In genomic region chr3:121096968-121097367, GRCh38 we compare ENCODE assay signal across 22 cellular contexts.
"Had no signal": no experiment of that assay in that cellular context is flagged by ENCODE, and none has a peak within 500 bp of the region (broad histone marks: within the 10 kb centered on the region; RNA-seq: fewer than 3 reads in every experiment).

No MANE protein-coding gene starts in this region.

- H3K4me3 Mint-ChIP-seq: activated CD4-positive, alpha-beta T cell treated with anti-CD3 and anti-CD28 coated beads, Interleukin-2, amount 10 ng/mL, durations not matched to agents 7 days and 5 days; activated CD8-positive, alpha-beta memory T cell treated with anti-CD3 and anti-CD28 coated beads, Interleukin-2, amount 10 ng/mL, durations not matched to agents 7 days and 5 days; activated CD8-positive, alpha-beta T cell treated with anti-CD3 and anti-CD28 coated beads for 36 hours; activated naive CD4-positive, alpha-beta T cell treated with anti-CD3 and anti-CD28 coated beads, Interleukin-2, amount 50 U/mL, for 24 hours; brain; immature natural killer cell; naive thymus-derived CD4-positive, alpha-beta T cell had no signal

- H3K4me1 Mint-ChIP-seq: activated CD4-positive, alpha-beta T cell treated with anti-CD3 and anti-CD28 coated beads, Interleukin-2, amount 10 ng/mL, durations not matched to agents 7 days and 5 days; activated CD8-positive, alpha-beta memory T cell treated with anti-CD3 and anti-CD28 coated beads, Interleukin-2, amount 10 ng/mL, durations not matched to agents 7 days and 5 days; activated naive CD4-positive, alpha-beta T cell treated with anti-CD3 and anti-CD28 coated beads, Interleukin-2, amount 50 U/mL, for 24 hours; brain; immature natural killer cell; naive thymus-derived CD4-positive, alpha-beta T cell had no signal

- DNase-seq: activated CD4-positive, alpha-beta T cell treated with anti-CD3 and anti-CD28 coated beads, Interleukin-2, amount 10 ng/mL, durations not matched to agents 7 days and 5 days; activated CD4-positive, CD25-positive, alpha-beta regulatory T cell treated with anti-CD3 and anti-CD28 coated beads, Interleukin-2, amount 50 U/mL, for 72 hours; activated CD8-positive, alpha-beta memory T cell treated with anti-CD3 and anti-CD28 coated beads, Interleukin-2, amount 10 ng/mL, durations not matched to agents 7 days and 5 days; activated CD8-positive, alpha-beta T cell treated with anti-CD3 and anti-CD28 coated beads for 36 hours; activated effector memory CD4-positive, alpha-beta T cell treated with anti-CD3 and anti-CD28 coated beads, Interleukin-2, amount 50 U/mL, for 16 hours; activated T-cell treated with anti-CD3 and anti-CD28 coated beads for 4 hours; anterior cingulate cortex; caudate nucleus; dermis blood vessel endothelial cell; effector CD8-positive, alpha-beta T cell; foreskin melanocyte; immature natural killer cell; left lung; naive thymus-derived CD4-positive, alpha-beta T cell; nucleus accumbens; spleen; stimulated activated CD4-positive, alpha-beta T cell treated with anti-CD3 and anti-CD28 coated beads, Interleukin-4, amount 100 ng/mL, for 1 hour; stimulated activated naive CD4-positive, alpha-beta T cell treated with Interleukin-2 at 50 U/mL for 16 hours; upper lobe of right lung had no signal

- ATAC-seq: activated CD8-positive, alpha-beta memory T cell treated with anti-CD3 and anti-CD28 coated beads, Interleukin-2, amount 10 ng/mL, durations not matched to agents 7 days and 5 days; activated CD8-positive, alpha-beta T cell treated with anti-CD3 and anti-CD28 coated beads for 36 hours; left lung; naive thymus-derived CD4-positive, alpha-beta T cell; upper lobe of right lung had no signal

- H3K4me1 ChIP-seq: left lung, spleen, upper lobe of right lung had no signal

- H3K27me3 ChIP-seq: left lung, upper lobe of right lung had no signal

- H3K27ac Mint-ChIP-seq: activated CD4-positive, alpha-beta T cell treated with anti-CD3 and anti-CD28 coated beads, Interleukin-2, amount 10 ng/mL, durations not matched to agents 7 days and 5 days; activated CD8-positive, alpha-beta memory T cell treated with anti-CD3 and anti-CD28 coated beads, Interleukin-2, amount 10 ng/mL, durations not matched to agents 7 days and 5 days; activated CD8-positive, alpha-beta T cell treated with anti-CD3 and anti-CD28 coated beads for 36 hours; activated naive CD4-positive, alpha-beta T cell treated with anti-CD3 and anti-CD28 coated beads, Interleukin-2, amount 50 U/mL, for 24 hours; brain; immature natural killer cell; naive thymus-derived CD4-positive, alpha-beta T cell had no signal

- H3K4me3 ChIP-seq: left lung, lung, spleen, upper lobe of right lung had no signal

- H3K9me3 ChIP-seq: upper lobe of right lung had no signal

- H3K36me3 Mint-ChIP-seq: activated CD8-positive, alpha-beta memory T cell treated with anti-CD3 and anti-CD28 coated beads, Interleukin-2, amount 10 ng/mL, durations not matched to agents 7 days and 5 days; activated naive CD4-positive, alpha-beta T cell treated with anti-CD3 and anti-CD28 coated beads, Interleukin-2, amount 50 U/mL, for 24 hours; brain had no signal

- H3K27me3 Mint-ChIP-seq: activated CD4-positive, alpha-beta T cell treated with anti-CD3 and anti-CD28 coated beads, Interleukin-2, amount 10 ng/mL, durations not matched to agents 7 days and 5 days; activated CD8-positive, alpha-beta memory T cell treated with anti-CD3 and anti-CD28 coated beads, Interleukin-2, amount 10 ng/mL, durations not matched to agents 7 days and 5 days; activated CD8-positive, alpha-beta T cell treated with anti-CD3 and anti-CD28 coated beads for 36 hours; brain had no signal

- H3K27ac ChIP-seq: left lung, spleen, upper lobe of right lung had no signal

- H3K36me3 ChIP-seq: left lung, spleen, upper lobe of right lung had no signal
